In genomic region chr11:117410861-117411725, GRCh38 we compare ENCODE assay signal across 1 cellular context.
A peak's percentile ranks its signal among the peaks of the same experiment; 100 is the strongest.
TF ChIP-seq lines count a peak whose summit lies in the region.

No MANE protein-coding gene starts in this region.

TF ChIP-seq in HepG2, 621 proteins besides CTCF, POLR2A, EP300 and RAD21 (continued from another document and continues in another):
- no peak for TF ChIP-seq ZSCAN5A (CRISPR knock-in tag; IDR thresholded peaks at IDR 0.05; ENCODE audit: borderline replicate concordance)
- no peak for TF ChIP-seq ATF2 (CRISPR knock-in tag; IDR thresholded peaks at IDR 0.05)
- TF ChIP-seq ZNF276 (CRISPR knock-in tag; IDR thresholded peaks at IDR 0.05; ENCODE audit: low read depth) = no peak
- peak; percentile 75 for TF ChIP-seq ZMYM4 (CRISPR knock-in tag; IDR thresholded peaks at IDR 0.05)
- no peak for TF ChIP-seq STAT5B (CRISPR knock-in tag; IDR thresholded peaks at IDR 0.05)
- TF ChIP-seq ZNF776 (CRISPR knock-in tag; IDR thresholded peaks at IDR 0.05) = no peak
- peak; percentile 61; the same call in 1 of the 2 replicates for TF ChIP-seq ZSCAN25 (CRISPR knock-in tag; IDR thresholded peaks at IDR 0.05)
- TF ChIP-seq SRF (IDR thresholded peaks at IDR 0.05; ENCODE audit: low read depth, low read length) = no peak
- TF ChIP-seq HNF1B (CRISPR knock-in tag; IDR thresholded peaks at IDR 0.05) = peak; percentile 62; the same call in 1 of the 2 replicates
- TF ChIP-seq EED (CRISPR knock-in tag; IDR thresholded peaks at IDR 0.05) = no peak
- TF ChIP-seq PAXIP1 (CRISPR knock-in tag; conservative IDR thresholded peaks at IDR 0.05) = peak; percentile 77
- TF ChIP-seq TRIM24 (CRISPR knock-in tag; IDR thresholded peaks at IDR 0.05) = no peak
- no peak for TF ChIP-seq XRCC5 (optimal IDR thresholded peaks at IDR 0.05; ENCODE audit: low read length)
- TF ChIP-seq MBD4 (IDR thresholded peaks at IDR 0.05; ENCODE audit: borderline replicate concordance, low read length) = no peak
- TF ChIP-seq NBN (conservative IDR thresholded peaks at IDR 0.05) = no peak
- TF ChIP-seq SALL2 (CRISPR knock-in tag; IDR thresholded peaks at IDR 0.05) = no peak
- TF ChIP-seq ZNF577 (CRISPR knock-in tag; IDR thresholded peaks at IDR 0.05; ENCODE audit: borderline replicate concordance, low read depth) = no peak
- no peak for TF ChIP-seq HMGXB3 (CRISPR knock-in tag; IDR thresholded peaks at IDR 0.05; ENCODE audit: borderline replicate concordance)
- TF ChIP-seq BRCA1 (CRISPR knock-in tag; IDR thresholded peaks at IDR 0.05) = no peak
- peak; percentile 54 for TF ChIP-seq SKI (IDR thresholded peaks at IDR 0.05; ENCODE audit: partially characterized antibody)
- 0 out of 2 replicates have a peak, but pooled peaks have one; percentile 28 for TF ChIP-seq CHD4 (IDR thresholded peaks at IDR 0.05; ENCODE audit: borderline replicate concordance, low read length)
- no peak for TF ChIP-seq ZNF562 (CRISPR knock-in tag; IDR thresholded peaks at IDR 0.05; ENCODE audit: borderline replicate concordance)
- TF ChIP-seq GABPB1 (CRISPR knock-in tag; IDR thresholded peaks at IDR 0.05) = peak; percentile 22; the same call in 1 of the 2 replicates
- TF ChIP-seq STAG1 (CRISPR knock-in tag; IDR thresholded peaks at IDR 0.05) = peak; percentile 67
- TF ChIP-seq HMG20B (CRISPR knock-in tag; conservative IDR thresholded peaks at IDR 0.05) = no peak
- TF ChIP-seq ZNF18 (CRISPR knock-in tag; IDR thresholded peaks at IDR 0.05; ENCODE audit: insufficient replicate concordance) = no peak
- TF ChIP-seq HNRNPH1 (optimal IDR thresholded peaks at IDR 0.05; ENCODE audit: low read depth, low read length) = no peak
- no peak for TF ChIP-seq ZNF101 (CRISPR knock-in tag; IDR thresholded peaks at IDR 0.05; ENCODE audit: borderline replicate concordance, low read depth)
- TF ChIP-seq ZEB1 (IDR thresholded peaks at IDR 0.05; ENCODE audit: insufficient replicate concordance, low read depth) = no peak
- TF ChIP-seq MEIS2 (CRISPR knock-in tag; IDR thresholded peaks at IDR 0.05) = no peak
- no peak for TF ChIP-seq ZNF280B (CRISPR knock-in tag; IDR thresholded peaks at IDR 0.05; ENCODE audit: borderline replicate concordance)
- no peak for TF ChIP-seq ZNF383 (CRISPR knock-in tag; IDR thresholded peaks at IDR 0.05; ENCODE audit: borderline replicate concordance)
- TF ChIP-seq POLR2AphosphoS2 (IDR thresholded peaks at IDR 0.05; ENCODE audit: low read depth, low read length) = no peak
- no peak for TF ChIP-seq MTF1 (CRISPR knock-in tag; IDR thresholded peaks at IDR 0.05)
- TF ChIP-seq ZNF10 (CRISPR knock-in tag; IDR thresholded peaks at IDR 0.05; ENCODE audit: borderline replicate concordance, low read depth) = no peak
- TF ChIP-seq ZNF770 (CRISPR knock-in tag; IDR thresholded peaks at IDR 0.05) = no peak
- TF ChIP-seq ZNF556 (CRISPR knock-in tag; IDR thresholded peaks at IDR 0.05; ENCODE audit: borderline replicate concordance) = no peak
- no peak for TF ChIP-seq PTBP1 (IDR thresholded peaks at IDR 0.05; ENCODE audit: low read depth, low read length, poor library complexity, severe bottlenecking)
- no peak for TF ChIP-seq DNMT1 (CRISPR knock-in tag; IDR thresholded peaks at IDR 0.05)
- no peak for TF ChIP-seq SOX13 (IDR thresholded peaks at IDR 0.05)
- 0 out of 4 replicates have a peak, but pooled peaks of 1 of the 2 experiments have one; percentile 22 for TF ChIP-seq SOX13 (CRISPR knock-in tag; conservative IDR thresholded peaks at IDR 0.05 in 1 of 2, IDR thresholded peaks at IDR 0.05 in 1 of 2)
- no peak for TF ChIP-seq ZNF570 (CRISPR knock-in tag; IDR thresholded peaks at IDR 0.05; ENCODE audit: borderline replicate concordance)
- TF ChIP-seq NONO (IDR thresholded peaks at IDR 0.05) = no peak
- TF ChIP-seq NONO (CRISPR knock-in tag; conservative IDR thresholded peaks at IDR 0.05) = peak; percentile 77
